16 cellular contexts compared by ENCODE assay signal in genomic region chr10:86932674-86933073, GRCh38. TPM values are rescaled to one million over a fixed set of nuclear protein-coding genes. Genes with fewer than 3 reads are reported as not detected.
"Had no signal": no experiment of that assay in that cellular context is flagged by ENCODE, and none has a peak within 500 bp of the region (broad histone marks: within the 10 kb centered on the region; RNA-seq: fewer than 3 reads in every experiment).

No MANE protein-coding gene starts in this region.

- ATAC-seq: heart right ventricle; left cardiac atrium; naive thymus-derived CD8-positive, alpha-beta T cell had no signal

- DNase-seq: activated CD4-positive, alpha-beta T cell treated with anti-CD3 and anti-CD28 coated beads, Interleukin-2, amount 10 ng/mL, durations not matched to agents 24 days and 14 days; activated CD4-positive, CD25-positive, alpha-beta regulatory T cell; activated CD8-positive, alpha-beta memory T cell treated with anti-CD3 and anti-CD28 coated beads for 24 hours; erythroblast; gastrocnemius medialis; heart right ventricle; left cardiac atrium; naive thymus-derived CD8-positive, alpha-beta T cell; posterior cingulate gyrus; small intestine; stimulated activated CD4-positive, alpha-beta T cell treated with anti-CD3 and anti-CD28 coated beads, Interleukin-4, amount 100 ng/mL, for 24 hours; stimulated activated naive CD4-positive, alpha-beta T cell treated with Interleukin-2 at 50 U/mL for 16 hours had no signal

- H3K4me1 ChIP-seq: ascending aorta, gastrocnemius medialis had no signal

- H3K4me3 ChIP-seq: ascending aorta, gastrocnemius medialis, heart right ventricle had no signal

- H3K27ac ChIP-seq: heart right ventricle had no signal

- H3K4me3 Mint-ChIP-seq: activated CD4-positive, alpha-beta T cell treated with anti-CD3 and anti-CD28 coated beads, Interleukin-2, amount 10 ng/mL, durations not matched to agents 24 days and 14 days; activated T-helper 1 cell treated with anti-CD3 and anti-CD28 coated beads, Interleukin-12 subunit alpha, Interleukin-12 subunit beta, Interleukin-2, Interleukin-4 antibody, amounts not matched to agents 30 ng/mL and 10 ng/mL and 1 ng/mL, durations not matched to agents 14 hours and 24 hours and 36 hours; naive thymus-derived CD8-positive, alpha-beta T cell had no signal

- H3K27ac Mint-ChIP-seq: activated CD4-positive, alpha-beta T cell treated with anti-CD3 and anti-CD28 coated beads, Interleukin-2, amount 10 ng/mL, durations not matched to agents 24 days and 14 days; activated T-helper 1 cell treated with anti-CD3 and anti-CD28 coated beads, Interleukin-12 subunit alpha, Interleukin-12 subunit beta, Interleukin-2, Interleukin-4 antibody, amounts not matched to agents 30 ng/mL and 10 ng/mL and 1 ng/mL, durations not matched to agents 14 hours and 24 hours and 36 hours had no signal

- H3K9me3 Mint-ChIP-seq: activated CD4-positive, alpha-beta T cell treated with anti-CD3 and anti-CD28 coated beads, Interleukin-2, amount 10 ng/mL, durations not matched to agents 24 days and 14 days; activated T-helper 1 cell treated with anti-CD3 and anti-CD28 coated beads, Interleukin-12 subunit alpha, Interleukin-12 subunit beta, Interleukin-2, Interleukin-4 antibody, amounts not matched to agents 30 ng/mL and 10 ng/mL and 1 ng/mL, durations not matched to agents 14 hours and 24 hours and 36 hours; naive thymus-derived CD8-positive, alpha-beta T cell had no signal

- H3K27me3 Mint-ChIP-seq: naive thymus-derived CD8-positive, alpha-beta T cell had no signal

- H3K4me1 Mint-ChIP-seq: activated CD4-positive, alpha-beta T cell treated with anti-CD3 and anti-CD28 coated beads, Interleukin-2, amount 10 ng/mL, durations not matched to agents 24 days and 14 days; naive thymus-derived CD8-positive, alpha-beta T cell had no signal

- H3K27me3 ChIP-seq: ascending aorta, gastrocnemius medialis, heart right ventricle had no signal

- H3K9me3 ChIP-seq: ascending aorta, gastrocnemius medialis, heart right ventricle had no signal

RNA-seq across cellular contexts. Expression of gene MMRN2, which starts 24.7 kb away (rescaled TPM):
- total RNA-seq: activated CD4-positive, alpha-beta T cell treated with anti-CD3 and anti-CD28 coated beads, Interleukin-2, amount 10 ng/mL, durations not matched to agents 24 days and 14 days; activated T-helper 1 cell treated with anti-CD3 and anti-CD28 coated beads, Interleukin-12 subunit alpha, Interleukin-12 subunit beta, Interleukin-2, Interleukin-4 antibody, amounts not matched to agents 30 ng/mL and 10 ng/mL and 1 ng/mL, durations not matched to agents 14 hours and 24 hours and 36 hours; T-helper 2 cell treated with Interferon-gamma antibody and Interleukin-4, amounts not matched to agents 100 ng/mL and 5 ng/mL, for 36 hours had no signal

RNA-seq across cellular contexts. Expression of gene SNCG, which starts 25.7 kb away (rescaled TPM):
- total RNA-seq: mononuclear cell; T-helper 2 cell treated with Interferon-gamma antibody and Interleukin-4, amounts not matched to agents 100 ng/mL and 5 ng/mL, for 36 hours had no signal
- polyA plus RNA-seq: naive thymus-derived CD8-positive, alpha-beta T cell had no signal

RNA-seq across cellular contexts. Expression of gene ADIRF, which starts 35.6 kb away (rescaled TPM):
- total RNA-seq: activated CD4-positive, alpha-beta T cell treated with anti-CD3 and anti-CD28 coated beads, Interleukin-2, amount 10 ng/mL, durations not matched to agents 24 days and 14 days; activated T-helper 1 cell treated with anti-CD3 and anti-CD28 coated beads, Interleukin-12 subunit alpha, Interleukin-12 subunit beta, Interleukin-2, Interleukin-4 antibody, amounts not matched to agents 30 ng/mL and 10 ng/mL and 1 ng/mL, durations not matched to agents 14 hours and 24 hours and 36 hours; mononuclear cell; naive thymus-derived CD8-positive, alpha-beta T cell; T-helper 2 cell treated with Interferon-gamma antibody and Interleukin-4, amounts not matched to agents 100 ng/mL and 5 ng/mL, for 36 hours had no signal
- polyA plus RNA-seq: naive thymus-derived CD8-positive, alpha-beta T cell had no signal
